In genomic region chr21:44750675-44751025, GRCh38 we compare ENCODE assay signal across 2 cellular contexts.
A peak's percentile ranks its signal among the peaks of the same experiment; 100 is the strongest.
TF ChIP-seq lines count a peak whose summit lies in the region.

No MANE protein-coding gene starts in this region.

TF ChIP-seq in H1, 55 proteins besides CTCF, POLR2A, EP300 and RAD21:
- TF ChIP-seq CHD7 (IDR thresholded peaks at IDR 0.05; ENCODE audit: insufficient replicate concordance, low read length), result no peak
- TF ChIP-seq ASH2L (IDR thresholded peaks at IDR 0.05; ENCODE audit: low read length), result no peak
- TF ChIP-seq ZNF274 (IDR thresholded peaks at IDR 0.05; ENCODE audit: borderline replicate concordance, extremely low read depth, low read length), result no peak
- TF ChIP-seq TAF7 (optimal IDR thresholded peaks at IDR 0.05; ENCODE audit: borderline replicate concordance, low read depth, low read length), result no peak
- no peak for TF ChIP-seq HDAC6 (IDR thresholded peaks at IDR 0.05; ENCODE audit: low read depth, low read length)

TF ChIP-seq in neural cell, 6 proteins besides CTCF, POLR2A, EP300 and RAD21:
- TF ChIP-seq REST (IDR thresholded peaks at IDR 0.05; ENCODE audit: borderline replicate concordance) (peak; percentile 96), TAF1 (IDR thresholded peaks at IDR 0.05; ENCODE audit: low read depth) (no peak), SMC3 (conservative IDR thresholded peaks at IDR 0.05; ENCODE audit: poor library complexity) (no peak), POLR2AphosphoS5 (IDR thresholded peaks at IDR 0.05) (peak; percentile 34), MXI1 (conservative IDR thresholded peaks at IDR 0.05; ENCODE audit: poor library complexity, severe bottlenecking) (no peak)
